ENCODE assay signal across 14 cellular contexts in genomic region chr17:79126139-79126538, GRCh38. TPM values are rescaled to one million over a fixed set of nuclear protein-coding genes. Genes with fewer than 3 reads are reported as not detected.
A peak's percentile ranks its signal among the peaks of the same experiment; 100 is the strongest.
DNase-seq lines count a peak whose midpoint lies in the region; ATAC-seq, FAIRE-seq and TF ChIP-seq lines count a peak whose summit lies in the region.
"Had no signal": no experiment of that assay in that cellular context is flagged by ENCODE, and none has a peak within 500 bp of the region (broad histone marks: within the 10 kb centered on the region; RNA-seq: fewer than 3 reads in every experiment).

No MANE protein-coding gene starts in this region.

- H3K36me3 Mint-ChIP-seq in natural killer cell: no peaks in the 10 kb centered on the region

- H3K9me1 ChIP-seq in keratinocyte (ENCODE audit: control insufficient read depth, extremely low read depth, insufficient read depth, low read length): no peaks in the 10 kb centered on the region

- peak; percentile 65 for ATAC-seq in SK-N-SH treated with all-trans-retinoic acid at 6 μM for 48 hours
- ATAC-seq in natural killer cell: no peak

- dilution Hi-C loops in keratinocyte (cut with MboI; ENCODE audit: extremely low pct_ligation_motif_present, low sequenced_read_pairs): no loop called here

- no peaks in the 10 kb centered on the region for H3K9me3 ChIP-seq in keratinocyte (ENCODE audit: control insufficient read depth, low read depth, low read length)

- no peaks in the 10 kb centered on the region for H3K4me1 ChIP-seq in keratinocyte (ENCODE audit: control insufficient read depth, extremely low read depth, insufficient read depth, low read length)

- peaks cover 4% of the 10 kb centered on the region for H4K20me1 ChIP-seq in keratinocyte (ENCODE audit: control insufficient read depth, extremely low read depth, insufficient read depth, low read length)

- H2AFZ ChIP-seq in keratinocyte (ENCODE audit: control insufficient read depth, low read length): no peak overlapping the region

- no peak overlapping the region for H3K4me3 ChIP-seq in AG09309 (ENCODE audit: control insufficient read depth, low read depth, low read length)
- no peak overlapping the region for H3K4me3 ChIP-seq in keratinocyte (ENCODE audit: control insufficient read depth in 2 of 3, extremely low read depth in 1 of 3, insufficient read depth in 2 of 3, low read depth in 1 of 3, low read length in 3 of 3)
- H3K4me3 ChIP-seq: lung had no signal

- no peaks in the 10 kb centered on the region for H3K27me3 Mint-ChIP-seq in natural killer cell (ENCODE audit: low read depth in 2 of 2)

- no peaks in the 10 kb centered on the region for H3K9me3 Mint-ChIP-seq in natural killer cell
- H3K9me3 Mint-ChIP-seq: activated T-cell treated with anti-CD3 and anti-CD28 coated beads, Interleukin-2, amount 50 U/mL, for 24 hours had no signal

- no peak overlapping the region for H3K27ac Mint-ChIP-seq in natural killer cell
- H3K27ac Mint-ChIP-seq: activated T-cell treated with anti-CD3 and anti-CD28 coated beads, Interleukin-2, amount 50 U/mL, for 24 hours had no signal

- DNase-seq in AG09309 (ENCODE audit: low read depth): no peak
- no peak for DNase-seq in keratinocyte (ENCODE audit: low read depth, low spot score)
- no peak for DNase-seq in GDM1 (lab: John Stamatoyannopoulos, UW)
- no peak for DNase-seq in natural killer cell
- DNase-seq in NCI-H2029 treated with DMSO at 0.1 percent for 48 hours (lab: John Stamatoyannopoulos, UW): no peak
- DNase-seq in midbrain (lab: John Stamatoyannopoulos, UW): no peak
- DNase-seq: activated CD4-positive, CD25-positive, alpha-beta regulatory T cell; activated T-cell treated with anti-CD3 and anti-CD28 coated beads, Interleukin-2, amount 50 U/mL, for 24 hours; NCI-H2227 treated with DMSO at 0.1 percent for 48 hours; stimulated activated CD4-positive, alpha-beta T cell treated with anti-CD3 and anti-CD28 coated beads, Interleukin-4, amount 100 ng/mL, for 4 hours had no signal

- no peaks in the 10 kb centered on the region for H3K36me3 ChIP-seq in keratinocyte (ENCODE audit: control insufficient read depth in 2 of 2, extremely low read depth in 1 of 2, insufficient read depth in 2 of 2, low read length in 2 of 2)

- no peak overlapping the region for H3K4me3 Mint-ChIP-seq in natural killer cell
- H3K4me3 Mint-ChIP-seq: activated T-cell treated with anti-CD3 and anti-CD28 coated beads, Interleukin-2, amount 50 U/mL, for 24 hours had no signal

- intact Hi-C loops in natural killer cell (cut with micrococcal nuclease): no loop called here

- no peak for FAIRE-seq in keratinocyte (lab: Jason Lieb, UNC)

- peak; percentile 11 for TF ChIP-seq CTCF in AG09309 (IDR thresholded peaks at IDR 0.05; ENCODE audit: control insufficient read depth, insufficient read depth, low read depth, low read length, missing control alignments)
- 0 out of 3 replicates have a peak, but pooled peaks have one; percentile 13 for TF ChIP-seq CTCF in GM12872 (IDR thresholded peaks at IDR 0.05; ENCODE audit: insufficient read depth, low read depth, low read length)
- TF ChIP-seq CTCF in keratinocyte (optimal IDR thresholded peaks at IDR 0.05 in 1 of 3, IDR thresholded peaks at IDR 0.05 in 1 of 3, conservative IDR thresholded peaks at IDR 0.05 in 1 of 3; ENCODE audit: extremely low read depth in 1 of 3, insufficient read depth in 2 of 3, low read length in 3 of 3): peak in 2 of 3 experiments; percentile 42 to 68
- TF ChIP-seq CTCF in natural killer cell (IDR thresholded peaks at IDR 0.05): no peak

- H3K27ac ChIP-seq in keratinocyte (ENCODE audit: control insufficient read depth, insufficient read depth, low read length): no peak overlapping the region
- H3K27ac ChIP-seq: RWPE1 had no signal

- no peak overlapping the region for H3K9ac ChIP-seq in keratinocyte (ENCODE audit: control insufficient read depth, extremely low read depth, insufficient read depth, low read length)

- H3K27me3 ChIP-seq in keratinocyte (ENCODE audit: control insufficient read depth, extremely low read depth, insufficient read depth, low read length): peaks cover 43% of the 10 kb centered on the region

- no peaks in the 10 kb centered on the region for H3K4me1 Mint-ChIP-seq in natural killer cell

- H3K4me2 ChIP-seq in keratinocyte (ENCODE audit: control insufficient read depth, extremely low read depth, insufficient read depth, low read depth, low read length): no peak overlapping the region

- H3K79me2 ChIP-seq in keratinocyte (ENCODE audit: control insufficient read depth, insufficient read depth, low read length): no peaks in the 10 kb centered on the region

TF ChIP-seq in SK-N-SH treated with all-trans-retinoic acid at 6 μM for 48 hours, 23 proteins besides CTCF, POLR2A, EP300 and RAD21:
- no peak for TF ChIP-seq ZNF565 (CRISPR knock-in tag; conservative IDR thresholded peaks at IDR 0.05; ENCODE audit: low read depth)
- TF ChIP-seq ISL1 (CRISPR knock-in tag; IDR thresholded peaks at IDR 0.05): no peak
- no peak for TF ChIP-seq PATZ1 (CRISPR knock-in tag; IDR thresholded peaks at IDR 0.05; ENCODE audit: borderline replicate concordance)
- no peak for TF ChIP-seq TCF4 (CRISPR knock-in tag; IDR thresholded peaks at IDR 0.05; ENCODE audit: borderline replicate concordance)
- no peak for TF ChIP-seq SNAI2 (CRISPR knock-in tag; IDR thresholded peaks at IDR 0.05)
- no peak for TF ChIP-seq ZFP30 (CRISPR knock-in tag; IDR thresholded peaks at IDR 0.05)
- TF ChIP-seq ESRRG (CRISPR knock-in tag; IDR thresholded peaks at IDR 0.05): no peak
- TF ChIP-seq, protein P1, sequence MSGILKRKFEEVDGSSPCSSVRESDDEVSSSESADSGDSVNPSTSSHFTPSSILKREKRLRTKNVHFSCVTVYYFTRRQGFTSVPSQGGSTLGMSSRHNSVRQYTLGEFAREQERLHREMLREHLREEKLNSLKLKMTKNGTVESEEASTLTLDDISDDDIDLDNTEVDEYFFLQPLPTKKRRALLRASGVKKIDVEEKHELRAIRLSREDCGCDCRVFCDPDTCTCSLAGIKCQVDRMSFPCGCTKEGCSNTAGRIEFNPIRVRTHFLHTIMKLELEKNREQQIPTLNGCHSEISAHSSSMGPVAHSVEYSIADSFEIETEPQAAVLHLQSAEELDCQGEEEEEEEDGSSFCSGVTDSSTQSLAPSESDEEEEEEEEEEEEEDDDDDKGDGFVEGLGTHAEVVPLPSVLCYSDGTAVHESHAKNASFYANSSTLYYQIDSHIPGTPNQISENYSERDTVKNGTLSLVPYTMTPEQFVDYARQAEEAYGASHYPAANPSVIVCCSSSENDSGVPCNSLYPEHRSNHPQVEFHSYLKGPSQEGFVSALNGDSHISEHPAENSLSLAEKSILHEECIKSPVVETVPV (CRISPR knock-in tag; IDR thresholded peaks at IDR 0.05): no peak

RNA-seq across cellular contexts. Expression of gene ENGASE, which starts 51.5 kb away (rescaled TPM):
- 6.0 to 9.1 TPM (median 6.6 TPM) in 3 replicates for polyA plus RNA-seq in keratinocyte
- 5.1 TPM for polyA plus RNA-seq in keratinocyte (2011; ENCODE audit: low read depth)
- 1.3 and 2.0 TPM in 2 replicates for polyA plus RNA-seq in keratinocyte (2011; cell fraction: cytosol; rRNA removed)
- polyA plus RNA-seq in keratinocyte (2011; cell fraction: nucleus; rRNA removed): 35.0 and 42.9 TPM in 2 replicates
- polyA plus RNA-seq in keratinocyte (2012; ENCODE audit: low replicate concordance): 7.3 and 8.3 TPM in 2 replicates
- polyA minus RNA-seq in keratinocyte: 5.3 to 13.6 TPM (median 6.8 TPM) in 3 replicates
- 5.6 TPM for polyA minus RNA-seq in keratinocyte (2011; cell fraction: cytosol; rRNA and poly(A)+ RNA removed)
- polyA minus RNA-seq in keratinocyte (2011; cell fraction: nucleus; rRNA and poly(A)+ RNA removed): 8.6 and 9.2 TPM in 2 replicates
- total RNA-seq in natural killer cell: 10 to 100 TPM; 56.0 to 86.4 (median 56.9) TPM
